ENCODE assay signal across 15 cellular contexts in the genomic region with DNA sequence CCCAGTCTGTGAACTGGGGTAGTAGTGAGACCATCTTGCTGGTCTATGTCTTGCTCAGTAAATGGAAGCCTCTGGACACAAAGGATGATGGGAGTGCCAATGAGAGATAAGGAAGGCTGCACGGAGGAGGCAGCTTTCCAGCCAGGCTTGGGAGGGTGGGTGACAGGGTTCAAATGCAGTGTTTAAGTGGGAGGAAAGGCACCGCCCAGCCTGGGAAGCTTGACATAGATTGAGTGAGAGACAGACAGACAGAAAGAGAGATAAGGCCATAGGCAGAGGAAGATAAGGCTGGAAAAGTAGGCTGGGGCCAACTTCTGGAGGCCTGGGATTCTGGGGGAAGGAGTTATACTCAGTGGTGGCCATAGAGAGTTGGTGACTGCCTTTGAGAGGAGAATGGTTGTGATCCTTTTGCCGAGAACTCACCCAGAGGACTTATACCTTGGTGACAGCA. TPM values are rescaled to one million over a fixed set of nuclear protein-coding genes. Genes with fewer than 3 reads are reported as not detected.
DNase-seq lines count a peak whose midpoint lies in the region; ATAC-seq and TF ChIP-seq lines count a peak whose summit lies in the region.
"Had no signal": no experiment of that assay in that cellular context is flagged by ENCODE, and none has a peak within 500 bp of the region (broad histone marks: within the 10 kb centered on the region; RNA-seq: fewer than 3 reads in every experiment).

No MANE protein-coding gene starts in this region.

- no peak overlapping the region for H3K4me3 ChIP-seq in heart right ventricle
- no peak overlapping the region for H3K4me3 ChIP-seq in neural progenitor cell
- no peak overlapping the region for H3K4me3 ChIP-seq in vagina
- H3K4me3 ChIP-seq: MG63 had no signal

- no peak for DNase-seq in heart right ventricle
- no peak for DNase-seq in Right ventricle myocardium superior
- DNase-seq in ecto neural progenitor cell (ENCODE audit: low spot score) = peak; percentile 49
- no peak for DNase-seq in neural progenitor cell (ENCODE audit: low spot score)
- DNase-seq in vagina (ENCODE audit: extremely low spot score in 2 of 2) = no peak
- no peak for DNase-seq in hypothalamus (lab: John Stamatoyannopoulos, UW)
- DNase-seq: activated T-cell treated with anti-CD3 and anti-CD28 coated beads for 4 hours, DND-41, MG63, NCI-H446 treated with DMSO at 0.1 percent for 48 hours, RPMI8226 had no signal

- ATAC-seq in heart right ventricle = no peak
- ATAC-seq in Right ventricle myocardium superior (ENCODE audit: poor library complexity) = no peak
- ATAC-seq in HG03354 (IDR thresholded peaks at IDR 0.05; ENCODE audit: poor library complexity, severe bottlenecking, unreplicated experiment) = no peak
- ATAC-seq in HG03175 (IDR thresholded peaks at IDR 0.05; ENCODE audit: unreplicated experiment) = no peak
- ATAC-seq: natural killer cell treated with Interleukin-12 subunit alpha and Interleukin-12 subunit beta and Interleukin-15 and Interleukin-18, amount 100 ng/mL, for 72 hours had no signal

- H3K27ac ChIP-seq in heart right ventricle (peak overlapping the region in 6 of 10 donors; percentile 35 to 90 (median 80)), neural progenitor cell (no peak overlapping the region), vagina (peak overlapping the region; percentile 97)

- H3K36me3 Mint-ChIP-seq in neural progenitor cell = no peaks in the 10 kb centered on the region
- H3K36me3 Mint-ChIP-seq: natural killer cell treated with Interleukin-12 subunit alpha and Interleukin-12 subunit beta and Interleukin-15 and Interleukin-18, amount 100 ng/mL, for 72 hours had no signal

- no peaks in the 10 kb centered on the region for H3K79me2 ChIP-seq in neural progenitor cell (ENCODE audit: low read depth)

- H3K4me2 ChIP-seq in neural progenitor cell = no peak overlapping the region

- intact Hi-C loops in heart right ventricle (cut with DNase I) = no loop called here
- intact Hi-C loops in Right ventricle myocardium superior (cut with DNase I) = no loop called here
- intact Hi-C loops in vagina (cut with DNase I) = no loop called here

- no peak overlapping the region for H2AFZ ChIP-seq in neural progenitor cell (replicated peaks)

- H3K9ac ChIP-seq in neural progenitor cell = no peak overlapping the region

- no peaks in the 10 kb centered on the region for H3K9me3 ChIP-seq in heart right ventricle
- H3K9me3 ChIP-seq in neural progenitor cell (ENCODE audit: low read depth) = no peaks in the 10 kb centered on the region
- H3K9me3 ChIP-seq in vagina = no peaks in the 10 kb centered on the region
- H3K9me3 ChIP-seq: MG63 had no signal

- no peaks in the 10 kb centered on the region for H3K36me3 ChIP-seq in heart right ventricle
- H3K36me3 ChIP-seq in neural progenitor cell = no peaks in the 10 kb centered on the region
- no peaks in the 10 kb centered on the region for H3K36me3 ChIP-seq in vagina
- H3K36me3 ChIP-seq: MG63 had no signal

- H3F3A ChIP-seq in neural progenitor cell (ENCODE audit: low read depth) = peaks cover 21% of the 10 kb centered on the region

- no peak overlapping the region for H3K4me3 Mint-ChIP-seq in neural progenitor cell
- H3K4me3 Mint-ChIP-seq: natural killer cell treated with Interleukin-12 subunit alpha and Interleukin-12 subunit beta and Interleukin-15 and Interleukin-18, amount 100 ng/mL, for 72 hours had no signal

- H4K20me1 ChIP-seq in neural progenitor cell (ENCODE audit: low read depth) = no peaks in the 10 kb centered on the region

- peaks cover 0 to 34% (median 27%) of the 10 kb centered on the region in 7 donors for H3K27me3 ChIP-seq in heart right ventricle
- H3K27me3 ChIP-seq in neural progenitor cell = peaks cover 16% of the 10 kb centered on the region
- H3K27me3 ChIP-seq in vagina = no peaks in the 10 kb centered on the region
- H3K27me3 ChIP-seq: MG63 had no signal

- no peak for TF ChIP-seq CTCF in heart right ventricle (IDR thresholded peaks at IDR 0.05)
- TF ChIP-seq CTCF in neural progenitor cell (IDR thresholded peaks at IDR 0.05) = no peak
- TF ChIP-seq CTCF in vagina (IDR thresholded peaks at IDR 0.05) = no peak

- no peaks in the 10 kb centered on the region for H3K9me3 Mint-ChIP-seq in neural progenitor cell
- H3K9me3 Mint-ChIP-seq: natural killer cell treated with Interleukin-12 subunit alpha and Interleukin-12 subunit beta and Interleukin-15 and Interleukin-18, amount 100 ng/mL, for 72 hours had no signal

- peak overlapping the region; percentile 21 for H3K27ac Mint-ChIP-seq in neural progenitor cell
- H3K27ac Mint-ChIP-seq: natural killer cell treated with Interleukin-12 subunit alpha and Interleukin-12 subunit beta and Interleukin-15 and Interleukin-18, amount 100 ng/mL, for 72 hours had no signal

- H3K4me1 Mint-ChIP-seq in neural progenitor cell = peaks cover 82% of the 10 kb centered on the region

- H3K27me3 Mint-ChIP-seq in neural progenitor cell (ENCODE audit: insufficient read depth, low read depth) = peaks cover 7% of the 10 kb centered on the region

- no peak for TF ChIP-seq POLR2A in vagina (IDR thresholded peaks at IDR 0.05)

- WGBS in heart right ventricle, 2 donors = 73 to 76% methylated on average over 3 of the region's 3 CpGs

- peaks cover 3 to 79% (median 38%) of the 10 kb centered on the region in 9 donors for H3K4me1 ChIP-seq in heart right ventricle
- H3K4me1 ChIP-seq in neural progenitor cell = peaks cover 46% of the 10 kb centered on the region
- peaks cover 74% of the 10 kb centered on the region for H3K4me1 ChIP-seq in vagina

RNA-seq across cellular contexts. Expression of a gene that starts 7.2 kb away (rescaled TPM):
- total RNA-seq in heart right ventricle (100 to 1,000 TPM in 1 of 10 donors, 10 to 100 TPM in 9; 31.7 to 455 (median 45.9) TPM), Right ventricle myocardium superior (28.1 TPM), neural progenitor cell (ENCODE audit: low replicate concordance) (1.1 and 4.2 TPM in 2 replicates), vagina (171 TPM)
- polyA plus RNA-seq in heart right ventricle = 10 to 100 TPM; 30.2 to 81.5 TPM

RNA-seq across cellular contexts. Expression of a gene that starts 42.8 kb away (rescaled TPM):
- 100 to 1,000 TPM; 136 to 204 (median 158) TPM for total RNA-seq in heart right ventricle
- polyA plus RNA-seq in heart right ventricle = 100 to 1,000 TPM; 137 to 314 TPM
- 135 TPM for total RNA-seq in Right ventricle myocardium superior
- 1.5 TPM in 1 of 2 replicates, not detected in the other for total RNA-seq in neural progenitor cell (ENCODE audit: low replicate concordance)
- 2.2 TPM for total RNA-seq in vagina
- total RNA-seq: bronchial epithelial cell had no signal

RNA-seq across cellular contexts. Expression of a gene that starts 58.2 kb away (rescaled TPM):
- total RNA-seq in heart right ventricle (10 to 100 TPM; 17.3 to 45.4 (median 26.9) TPM), Right ventricle myocardium superior (35.4 TPM), neural progenitor cell (ENCODE audit: low replicate concordance) (12.0 and 31.4 TPM in 2 replicates), vagina (37.6 TPM)
- 10 to 100 TPM; 22.4 to 42.7 TPM for polyA plus RNA-seq in heart right ventricle

Comparison
In these comparisons a context has a peak if more than half of its experiments do, and no peak if none do; other contexts are left out.
1. RNA of a gene that starts 42.8 kb away (total RNA-seq): 136 to 204 TPM in heart right ventricle and 135 TPM in Right ventricle myocardium superior (single experiment); 2.2 TPM in vagina (single experiment) and 1.5 TPM in neural progenitor cell; every median in the first group is over 10 times any median in the second.